Comparison of ENCODE assay signal across 8 cellular contexts in the genomic region with DNA sequence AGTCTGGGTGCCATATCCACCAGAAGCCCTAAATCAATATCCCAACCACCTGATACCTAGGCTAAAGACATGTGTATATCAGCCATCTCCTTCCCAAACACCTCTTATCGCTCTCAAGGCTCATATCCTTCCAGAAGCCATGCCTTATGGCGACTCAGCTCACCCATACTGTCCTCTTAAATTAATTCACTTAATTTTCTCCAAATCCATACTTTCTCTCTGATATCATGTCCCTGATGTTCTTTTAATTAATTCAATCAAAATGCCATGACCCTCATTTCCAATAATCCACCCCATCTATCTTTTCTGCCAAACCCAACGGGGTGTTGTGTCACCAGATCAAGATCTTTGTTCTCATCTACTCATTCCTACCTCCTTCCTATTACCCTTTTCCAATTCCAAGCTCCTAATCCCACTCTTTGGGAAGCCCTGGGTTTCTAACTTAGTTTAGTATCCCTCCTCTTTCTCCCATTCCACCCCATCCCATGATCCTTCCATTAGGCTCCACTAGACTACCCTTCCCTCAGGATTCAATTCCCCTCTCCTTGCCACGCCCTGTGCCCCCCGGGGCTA. TPM values are rescaled to one million over a fixed set of nuclear protein-coding genes. Genes with fewer than 3 reads are reported as not detected.
DNase-seq lines count a peak whose midpoint lies in the region; ATAC-seq and TF ChIP-seq lines count a peak whose summit lies in the region.

No MANE protein-coding gene starts in this region.

- no peaks in the 10 kb centered on the region for H3K27me3 Mint-ChIP-seq in activated CD8-positive, alpha-beta T cell treated with anti-CD3 and anti-CD28 coated beads for 36 hours
- H3K27me3 Mint-ChIP-seq in stimulated activated memory B cell treated with anti-CD40 and anti-IgM and Interleukin-4, amounts not matched to agents 10 μg/mL and 1 μg/mL and 100 μg/mL, for 72 hours = no peaks in the 10 kb centered on the region

- DNase-seq in HK-2 (ENCODE audit: unreplicated experiment) (peak; percentile 2), foreskin melanocyte (no peak), KG1 (lab: John Stamatoyannopoulos, UW) (no peak), posterior vena cava (ENCODE audit: low spot score) (no peak), NCI-H1694 (lab: John Stamatoyannopoulos, UW) (no peak)
- DNase-seq in activated CD8-positive, alpha-beta T cell treated with anti-CD3 and anti-CD28 coated beads for 36 hours = no peak

- H3K9me3 ChIP-seq in iPS-15b (ENCODE audit: control insufficient read depth, insufficient read depth, low read length) = no peaks in the 10 kb centered on the region

- H3K9me3 Mint-ChIP-seq in activated CD8-positive, alpha-beta T cell treated with anti-CD3 and anti-CD28 coated beads for 36 hours = no peaks in the 10 kb centered on the region
- H3K9me3 Mint-ChIP-seq in stimulated activated memory B cell treated with anti-CD40 and anti-IgM and Interleukin-4, amounts not matched to agents 10 μg/mL and 1 μg/mL and 100 μg/mL, for 72 hours = no peaks in the 10 kb centered on the region

- H3K27me3 ChIP-seq in iPS-15b (ENCODE audit: control insufficient read depth, insufficient read depth, low read length) = no peaks in the 10 kb centered on the region

- H3K27ac Mint-ChIP-seq in activated CD8-positive, alpha-beta T cell treated with anti-CD3 and anti-CD28 coated beads for 36 hours = peak overlapping the region; percentile 98
- H3K27ac Mint-ChIP-seq in stimulated activated memory B cell treated with anti-CD40 and anti-IgM and Interleukin-4, amounts not matched to agents 10 μg/mL and 1 μg/mL and 100 μg/mL, for 72 hours = peak overlapping the region; percentile 90

- no peaks in the 10 kb centered on the region for H3K36me3 ChIP-seq in iPS-15b (ENCODE audit: control insufficient read depth, insufficient read depth, low read length)

- ATAC-seq in activated CD8-positive, alpha-beta T cell treated with anti-CD3 and anti-CD28 coated beads for 36 hours = no peak
- no peak for ATAC-seq in stimulated activated memory B cell treated with anti-CD40 and anti-IgM and Interleukin-4, amounts not matched to agents 10 μg/mL and 1 μg/mL and 100 μg/mL, for 72 hours

- peak overlapping the region; percentile 26 for H3K9ac ChIP-seq in iPS-15b (ENCODE audit: low read depth, low read length)

- CTCF ChIA-PET in activated CD8-positive, alpha-beta T cell treated with anti-CD3 and anti-CD28 coated beads for 36 hours (lab: Charles Lee) = interaction anchor here (1.0 to 4.7 kb wide), 4 partner anchors 12 to 82 kb away, joined by 3 to 31 read pairs (median 8); a partner anchor contains a TSS

- no peak for TF ChIP-seq CTCF in activated CD8-positive, alpha-beta T cell treated with anti-CD3 and anti-CD28 coated beads for 36 hours (IDR thresholded peaks at IDR 0.05)

- POLR2A ChIA-PET in activated CD8-positive, alpha-beta T cell treated with anti-CD3 and anti-CD28 coated beads for 36 hours (lab: Charles Lee) = interaction anchor here (0.6 to 3.7 kb wide), 6 partner anchors 10 to 791 kb away, joined by 3 to 15 read pairs (median 4); a partner anchor contains a TSS

- peak overlapping the region; percentile 97 for H3K4me3 ChIP-seq in iPS-15b (ENCODE audit: low read depth, low read length)

- H3K4me1 Mint-ChIP-seq in activated CD8-positive, alpha-beta T cell treated with anti-CD3 and anti-CD28 coated beads for 36 hours (ENCODE audit: low read depth) = peaks cover 42% of the 10 kb centered on the region
- peaks cover 35% of the 10 kb centered on the region for H3K4me1 Mint-ChIP-seq in stimulated activated memory B cell treated with anti-CD40 and anti-IgM and Interleukin-4, amounts not matched to agents 10 μg/mL and 1 μg/mL and 100 μg/mL, for 72 hours

- peaks cover 6% of the 10 kb centered on the region for H3K36me3 Mint-ChIP-seq in activated CD8-positive, alpha-beta T cell treated with anti-CD3 and anti-CD28 coated beads for 36 hours (ENCODE audit: low read depth)
- no peaks in the 10 kb centered on the region for H3K36me3 Mint-ChIP-seq in stimulated activated memory B cell treated with anti-CD40 and anti-IgM and Interleukin-4, amounts not matched to agents 10 μg/mL and 1 μg/mL and 100 μg/mL, for 72 hours

- H3K4me1 ChIP-seq in iPS-15b (ENCODE audit: control insufficient read depth, insufficient read depth, low read length) = peaks cover 7% of the 10 kb centered on the region

- H3K4me3 Mint-ChIP-seq in activated CD8-positive, alpha-beta T cell treated with anti-CD3 and anti-CD28 coated beads for 36 hours = peak overlapping the region; percentile 97
- H3K4me3 Mint-ChIP-seq in stimulated activated memory B cell treated with anti-CD40 and anti-IgM and Interleukin-4, amounts not matched to agents 10 μg/mL and 1 μg/mL and 100 μg/mL, for 72 hours = peak overlapping the region; percentile 96

- intact Hi-C loops in activated CD8-positive, alpha-beta T cell treated with anti-CD3 and anti-CD28 coated beads for 36 hours (cut with micrococcal nuclease) = no loop called here
- intact Hi-C loops in posterior vena cava (cut with DNase I) = no loop called here

RNA-seq across cellular contexts. Expression of a gene that starts 0.7 kb away (rescaled TPM):
- 10 to 100 TPM; 22.0 to 22.6 TPM for total RNA-seq in activated CD8-positive, alpha-beta T cell treated with anti-CD3 and anti-CD28 coated beads for 36 hours
- total RNA-seq in posterior vena cava = 10 to 100 TPM; 58.1 to 61.2 TPM

RNA-seq across cellular contexts. Expression of a gene that starts 50.4 kb away (rescaled TPM):
- 100 to 1,000 TPM; 365 to 378 TPM for total RNA-seq in activated CD8-positive, alpha-beta T cell treated with anti-CD3 and anti-CD28 coated beads for 36 hours
- total RNA-seq in posterior vena cava = 100 to 1,000 TPM; 132 to 168 TPM
